Comparison of ENCODE assay signal across 2 cellular contexts in genomic region chr22:31544481-31545480, GRCh38.
TF ChIP-seq lines count a peak whose summit lies in the region.

No MANE protein-coding gene starts in this region.

TF ChIP-seq in HepG2, 621 proteins besides CTCF, POLR2A, EP300 and RAD21 (continues in another document):
- TF ChIP-seq REPIN1 (CRISPR knock-in tag; IDR thresholded peaks at IDR 0.05; ENCODE audit: borderline replicate concordance, low read depth) (no peak), ZNF335 (CRISPR knock-in tag; IDR thresholded peaks at IDR 0.05) (no peak), RARA (CRISPR knock-in tag; IDR thresholded peaks at IDR 0.05) (peak; percentile 60), HOXA3 (CRISPR knock-in tag; IDR thresholded peaks at IDR 0.05) (peak; percentile 58; the same call in 1 of the 2 replicates), SAP130 (CRISPR knock-in tag; IDR thresholded peaks at IDR 0.05; ENCODE audit: low read depth) (0 out of 2 replicates have a peak, but pooled peaks have one; percentile 27), PPARG (CRISPR knock-in tag; conservative IDR thresholded peaks at IDR 0.05) (no peak), REL (CRISPR knock-in tag; conservative IDR thresholded peaks at IDR 0.05) (no peak), ZNF530 (CRISPR knock-in tag; IDR thresholded peaks at IDR 0.05; ENCODE audit: low read depth) (no peak), ZNF382 (CRISPR knock-in tag; IDR thresholded peaks at IDR 0.05; ENCODE audit: borderline replicate concordance) (no peak), GATAD2A (CRISPR knock-in tag; IDR thresholded peaks at IDR 0.05) (0 out of 2 replicates have a peak, but pooled peaks have one; percentile 29), U2AF2 (IDR thresholded peaks at IDR 0.05; ENCODE audit: low read depth, low read length) (no peak), NR2F2 (IDR thresholded peaks at IDR 0.05; ENCODE audit: borderline replicate concordance, low read depth) (peak; percentile 49; the same call in 1 of the 2 replicates), RFXANK (CRISPR knock-in tag; IDR thresholded peaks at IDR 0.05) (no peak), LCORL (IDR thresholded peaks at IDR 0.05) (no peak), LCORL (CRISPR knock-in tag; IDR thresholded peaks at IDR 0.05) (0 out of 2 replicates have a peak, but pooled peaks have one; percentile 45), NR2F1 (CRISPR knock-in tag; IDR thresholded peaks at IDR 0.05) (peak; percentile 77), ZNF501 (CRISPR knock-in tag; IDR thresholded peaks at IDR 0.05) (0 out of 2 replicates have a peak, but pooled peaks have one; percentile 20), CC2D1A (CRISPR knock-in tag; IDR thresholded peaks at IDR 0.05) (no peak), AGO1 (IDR thresholded peaks at IDR 0.05; ENCODE audit: low read depth, low read length, poor library complexity, severe bottlenecking) (no peak), MNT (IDR thresholded peaks at IDR 0.05) (no peak), HNF4A (CRISPR knock-in tag; IDR thresholded peaks at IDR 0.05) (peak; percentile 59), SALL1 (CRISPR knock-in tag; IDR thresholded peaks at IDR 0.05) (peak; percentile 17; the same call in 1 of the 2 replicates), ATRX (CRISPR knock-in tag; IDR thresholded peaks at IDR 0.05; ENCODE audit: borderline replicate concordance) (no peak), ZGPAT (CRISPR knock-in tag; IDR thresholded peaks at IDR 0.05) (peak; percentile 37; the same call in 1 of the 2 replicates), ZBTB43 (CRISPR knock-in tag; conservative IDR thresholded peaks at IDR 0.05) (0 out of 2 replicates have a peak, but pooled peaks have one; percentile 31), FOSL2 (CRISPR knock-in tag; IDR thresholded peaks at IDR 0.05) (peak; percentile 35; the same call in 1 of the 2 replicates), ZNF224 (CRISPR knock-in tag; IDR thresholded peaks at IDR 0.05) (no peak), CENPBD1 (CRISPR knock-in tag; IDR thresholded peaks at IDR 0.05; ENCODE audit: borderline replicate concordance, low read depth) (no peak), ZNF121 (CRISPR knock-in tag; IDR thresholded peaks at IDR 0.05) (peak; percentile 55; the same call in 1 of the 2 replicates), NFIB (CRISPR knock-in tag; IDR thresholded peaks at IDR 0.05; ENCODE audit: borderline replicate concordance) (no peak), NR2F6 (IDR thresholded peaks at IDR 0.05) (peak; percentile 69), NR2F6 (CRISPR knock-in tag; IDR thresholded peaks at IDR 0.05) (peak; percentile 90), TERF1 (CRISPR knock-in tag; IDR thresholded peaks at IDR 0.05) (no peak), SMARCE1 (IDR thresholded peaks at IDR 0.05; ENCODE audit: borderline replicate concordance) (no peak), ZNF543 (CRISPR knock-in tag; IDR thresholded peaks at IDR 0.05) (no peak), JDP2 (CRISPR knock-in tag; IDR thresholded peaks at IDR 0.05; ENCODE audit: borderline replicate concordance) (no peak)

TF ChIP-seq in WTC11, 78 proteins besides CTCF, POLR2A, EP300 and RAD21:
- TF ChIP-seq ETV6 (CRISPR knock-in tag; IDR thresholded peaks at IDR 0.05) = no peak
- no peak for TF ChIP-seq JUN (CRISPR knock-in tag; IDR thresholded peaks at IDR 0.05)
- TF ChIP-seq ZNF317 (CRISPR knock-in tag; IDR thresholded peaks at IDR 0.05; ENCODE audit: borderline replicate concordance, low read depth) = no peak
- no peak for TF ChIP-seq ELF4 (CRISPR knock-in tag; IDR thresholded peaks at IDR 0.05; ENCODE audit: low read depth)
- no peak for TF ChIP-seq ZNF425 (CRISPR knock-in tag; conservative IDR thresholded peaks at IDR 0.05)
- no peak for TF ChIP-seq MLX (CRISPR knock-in tag; IDR thresholded peaks at IDR 0.05)
- no peak for TF ChIP-seq USF2 (CRISPR knock-in tag; IDR thresholded peaks at IDR 0.05)
